25 cellular contexts compared by ENCODE assay signal in the genomic region with DNA sequence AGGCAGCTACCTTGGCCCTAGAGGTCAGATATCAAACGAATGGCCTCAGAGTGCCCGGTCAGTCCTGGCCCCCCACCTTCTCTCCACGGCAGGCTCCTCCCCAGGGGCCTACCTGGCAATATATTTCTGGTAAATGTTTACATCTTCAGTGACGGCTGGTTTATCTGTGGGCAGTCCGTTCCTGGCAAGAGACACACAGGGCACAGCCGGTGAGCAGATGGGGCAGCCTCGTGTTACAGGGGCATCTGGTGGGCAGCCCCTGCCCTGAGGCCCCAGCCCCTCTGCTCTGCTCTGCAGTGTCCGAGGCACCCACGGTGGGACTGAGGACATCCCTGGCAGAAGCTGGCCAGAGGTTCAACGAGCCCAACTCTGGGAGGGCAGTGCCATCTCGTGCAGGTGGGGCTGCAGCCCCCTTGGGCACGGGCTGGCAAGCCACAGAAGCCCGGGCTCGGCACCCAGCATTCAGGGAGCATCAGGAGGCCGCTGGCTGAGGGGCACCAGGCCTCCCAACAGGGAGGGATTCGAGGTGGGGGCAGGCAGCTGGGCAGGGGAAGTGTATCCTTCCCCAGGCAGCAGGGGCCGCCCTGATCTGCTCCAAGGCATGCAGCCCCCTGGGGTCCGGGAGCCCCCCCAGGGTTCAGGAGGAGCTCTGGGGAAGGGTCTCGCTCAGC.
"Had no signal": no experiment of that assay in that cellular context is flagged by ENCODE, and none has a peak within 500 bp of the region (broad histone marks: within the 10 kb centered on the region; RNA-seq: fewer than 3 reads in every experiment).

No MANE protein-coding gene starts in this region.

- H3K27ac ChIP-seq: SJSA1 had no signal

- H3K36me3 ChIP-seq: SJSA1 had no signal

- DNase-seq: activated CD4-positive, alpha-beta memory T cell treated with anti-CD3 and anti-CD28 coated beads for 36 hours; activated CD4-positive, alpha-beta T cell treated with anti-CD3 and anti-CD28 coated beads, Interleukin-2, amount 10 ng/mL, durations not matched to agents 7 days and 5 days; activated CD4-positive, CD25-positive, alpha-beta regulatory T cell; activated CD8-positive, alpha-beta memory T cell treated with anti-CD3 and anti-CD28 coated beads for 24 hours; activated gamma-delta T cell; activated naive CD4-positive, alpha-beta T cell treated with anti-CD3 and anti-CD28 coated beads for 36 hours; activated T-cell treated with anti-CD3 and anti-CD28 coated beads for 4 hours; activated T-cell treated with anti-CD3 and anti-CD28 coated beads, Interleukin-2, amount 50 U/mL, for 48 hours; amygdala; Karpas-422; MM.1S; NCI-H1105 treated with DMSO at 0.1 percent for 48 hours; NCI-H1436 treated with DMSO at 0.1 percent for 48 hours; NCI-H187 treated with DMSO at 0.1 percent for 48 hours; NCI-H2081 treated with DMSO at 0.1 percent for 48 hours; NCI-H226; NCI-H69; NK-92 treated with Interleukin-12 subunit alpha and Interleukin-12 subunit beta, amount 100 ng/mL, for 24 hours; PC-3; SHP77; T-helper 2 cell; T1000 had no signal

- H3K4me1 ChIP-seq: SJSA1 had no signal

- H3K9me3 ChIP-seq: SJSA1 had no signal

- ATAC-seq: activated T-helper 17 cell treated with anti-CD3 and anti-CD28 coated beads, Interleukin-2, amount 50 U/mL, for 72 hours; K562; PC-3 had no signal

- H3K4me3 ChIP-seq: K562, SJSA1 had no signal
